8 cellular contexts compared by ENCODE assay signal in the genomic region with DNA sequence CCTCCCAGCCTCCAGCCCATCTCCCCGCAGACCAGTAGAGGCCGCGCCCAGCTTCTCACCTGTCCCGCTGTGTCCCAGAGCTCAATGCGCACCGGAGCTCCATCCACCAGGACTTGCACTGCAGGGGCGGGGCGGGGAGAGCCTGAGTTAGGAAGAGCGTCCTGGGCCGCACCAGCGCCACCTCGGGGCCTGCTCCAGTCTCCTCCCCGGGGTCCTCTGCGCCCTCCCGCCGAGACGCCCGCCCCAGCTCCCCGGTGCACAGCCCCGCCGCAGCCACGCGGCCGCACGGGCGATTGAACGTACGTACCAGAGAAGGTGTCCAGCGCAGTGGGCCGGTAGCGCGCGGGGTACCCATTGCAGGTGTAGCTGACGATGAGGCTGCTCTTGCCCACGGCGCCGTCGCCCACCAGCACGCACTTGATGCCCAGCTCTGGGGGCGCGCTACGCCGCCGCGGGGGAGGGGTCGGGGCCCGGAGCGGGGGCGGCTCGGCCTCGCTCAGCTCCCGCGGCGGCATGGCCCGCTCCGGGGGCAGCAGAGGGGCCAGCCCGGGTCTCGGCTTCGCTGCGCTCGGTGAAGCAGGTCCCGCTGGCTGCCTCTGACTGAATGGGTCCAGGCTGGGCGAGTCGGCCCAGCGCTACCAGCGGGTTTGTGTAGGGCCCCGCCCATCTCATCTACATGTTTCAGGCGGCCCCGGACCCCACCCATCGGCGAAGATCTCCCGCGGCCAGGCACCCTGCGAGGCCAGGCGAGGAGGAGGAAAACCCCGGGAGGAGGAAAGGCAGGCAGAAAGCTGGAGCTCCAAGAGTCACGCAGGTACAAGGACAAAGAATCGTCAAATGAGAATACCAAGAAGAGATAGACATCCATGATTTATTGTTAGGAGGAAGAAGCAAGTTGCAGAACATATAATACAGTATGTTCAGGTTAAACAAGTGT. TPM values are rescaled to one million over a fixed set of nuclear protein-coding genes. Genes with fewer than 3 reads are reported as not detected.
DNase-seq lines count a peak whose midpoint lies in the region; ATAC-seq and TF ChIP-seq lines count a peak whose summit lies in the region.

A gene with protein sequence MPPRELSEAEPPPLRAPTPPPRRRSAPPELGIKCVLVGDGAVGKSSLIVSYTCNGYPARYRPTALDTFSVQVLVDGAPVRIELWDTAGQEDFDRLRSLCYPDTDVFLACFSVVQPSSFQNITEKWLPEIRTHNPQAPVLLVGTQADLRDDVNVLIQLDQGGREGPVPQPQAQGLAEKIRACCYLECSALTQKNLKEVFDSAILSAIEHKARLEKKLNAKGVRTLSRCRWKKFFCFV (minus strand): TSS at position 610 of the 937 bp plus-strand sequence. CDS start 95 bp downstream, at position 515.

- peak; percentile 56 for ATAC-seq in GM19452 (IDR thresholded peaks at IDR 0.05; ENCODE audit: unreplicated experiment)

- DNase-seq in CMK (ENCODE audit: low read depth) = peak; percentile 26
- DNase-seq in HuH-7.5 (ENCODE audit: low spot score) = peak; percentile 71
- DNase-seq in Peyer's patch = peak; percentile 78 to 88 (median 81)
- peak; percentile 59 for DNase-seq in activated naive CD4-positive, alpha-beta T cell treated with Interleukin-2 at 50 U/mL for 16 hours
- DNase-seq in cardiac muscle cell (ENCODE audit: low read depth in 1 of 2, low spot score in 1 of 2) = peak; percentile 46 to 85
- no peak for DNase-seq in KG1 (lab: John Stamatoyannopoulos, UW)

- no peak for TF ChIP-seq POLR2A in Peyer's patch (IDR thresholded peaks at IDR 0.05)

- H3K9me3 ChIP-seq in Peyer's patch (no peaks in the 10 kb centered on the region), cardiac muscle cell (ENCODE audit: low read depth) (no peaks in the 10 kb centered on the region)

- H3K27ac ChIP-seq in Peyer's patch (peak within 1 kb of the TSS in 2 of 4 donors; percentile 43 to 52), cardiac muscle cell (no peak within 1 kb of the TSS), rectal smooth muscle tissue (ENCODE audit: low read depth, low read length) (no peak within 1 kb of the TSS)

- H3K4me3 ChIP-seq in Peyer's patch = peak within 1 kb of the TSS; percentile 41 to 75 (median 62)
- H3K4me3 ChIP-seq in cardiac muscle cell = peak within 1 kb of the TSS; percentile 48
- peak within 1 kb of the TSS; percentile 58 for H3K4me3 ChIP-seq in rectal smooth muscle tissue (ENCODE audit: low read length)

- H3K9ac ChIP-seq in rectal smooth muscle tissue (ENCODE audit: low read length) = no peak within 1 kb of the TSS

- H3K4me1 ChIP-seq in Peyer's patch (peaks cover 0 to 16% (median 0%) of the 10 kb centered on the region in 4 donors), cardiac muscle cell (ENCODE audit: low read depth) (no peaks in the 10 kb centered on the region), rectal smooth muscle tissue (ENCODE audit: control insufficient read depth, insufficient read depth, low read length) (no peaks in the 10 kb centered on the region)

- peak in 4 of 6 experiments; percentile 22 to 36 (median 27) for TF ChIP-seq CTCF in Peyer's patch (IDR thresholded peaks at IDR 0.05)
- peak; percentile 36 for TF ChIP-seq CTCF in cardiac muscle cell (IDR thresholded peaks at IDR 0.05; ENCODE audit: low read depth, low read length)

- no peaks in the 10 kb centered on the region for H3K36me3 ChIP-seq in Peyer's patch
- H3K36me3 ChIP-seq in cardiac muscle cell = no peaks in the 10 kb centered on the region
- H3K36me3 ChIP-seq in rectal smooth muscle tissue (ENCODE audit: control insufficient read depth, insufficient read depth, low read length) = no peaks in the 10 kb centered on the region

- H3K27me3 ChIP-seq in Peyer's patch = no peaks in the 10 kb centered on the region
- H3K27me3 ChIP-seq in cardiac muscle cell = peaks cover 9% of the 10 kb centered on the region
- H3K27me3 ChIP-seq in rectal smooth muscle tissue (ENCODE audit: control insufficient read depth, insufficient read depth, low read length) = no peaks in the 10 kb centered on the region

RNA-seq across cellular contexts. Expression of the gene that starts here (rescaled TPM):
- total RNA-seq in Peyer's patch (1 to 10 TPM in 1 of 4 donors, under 1 TPM in 2, not detected in 1; 0.67 to 1.6 (median 0.88) TPM), cardiac muscle cell (0.35 and 1.2 TPM in 2 replicates)
- polyA plus RNA-seq in cardiac muscle cell = 0.84 and 1.5 TPM in 2 replicates
